Comparison of ENCODE assay signal across 8 cellular contexts in genomic region chr6:112086744-112087135, GRCh38. TPM values are rescaled to one million over a fixed set of nuclear protein-coding genes. Genes with fewer than 3 reads are reported as not detected.
DNase-seq lines count a peak whose midpoint lies in the region; ATAC-seq and TF ChIP-seq lines count a peak whose summit lies in the region.

No MANE protein-coding gene starts in this region.

- H3K27ac ChIP-seq in BLaER1, result peak overlapping the region; percentile 80

- H3K4me3 ChIP-seq in BLaER1, result peak overlapping the region; percentile 87

- H3K4me1 Mint-ChIP-seq in brain, result peaks cover 11% of the 10 kb centered on the region
- H3K4me1 Mint-ChIP-seq in stimulated activated naive CD8-positive, alpha-beta T cell treated with anti-CD3 and anti-CD28 coated beads, Interleukin-15, amount 100 ng/mL, for 72 hours, result peaks cover 9% of the 10 kb centered on the region

- no peaks in the 10 kb centered on the region for H3K27me3 ChIP-seq in BLaER1

- peaks cover 9% of the 10 kb centered on the region for H3K36me3 ChIP-seq in BLaER1

- H3K4me2 ChIP-seq in BLaER1, result peak overlapping the region; percentile 63

- peak; percentile 25 for ATAC-seq in GM18868 (IDR thresholded peaks at IDR 0.05; ENCODE audit: unreplicated experiment)
- ATAC-seq in HG03066 (IDR thresholded peaks at IDR 0.05; ENCODE audit: low read depth, unreplicated experiment), result peak; percentile 34
- peak; percentile 37 for ATAC-seq in stimulated activated naive CD8-positive, alpha-beta T cell treated with anti-CD3 and anti-CD28 coated beads, Interleukin-15, amount 100 ng/mL, for 72 hours

- no peaks in the 10 kb centered on the region for H3K27me3 Mint-ChIP-seq in brain
- no peaks in the 10 kb centered on the region for H3K27me3 Mint-ChIP-seq in stimulated activated naive CD8-positive, alpha-beta T cell treated with anti-CD3 and anti-CD28 coated beads, Interleukin-15, amount 100 ng/mL, for 72 hours

- no peak overlapping the region for H3K4me3 Mint-ChIP-seq in brain
- no peak overlapping the region for H3K4me3 Mint-ChIP-seq in stimulated activated naive CD8-positive, alpha-beta T cell treated with anti-CD3 and anti-CD28 coated beads, Interleukin-15, amount 100 ng/mL, for 72 hours

- DNase-seq in NCI-H345 treated with DMSO at 0.1 percent for 48 hours (lab: John Stamatoyannopoulos, UW; ENCODE audit: unreplicated experiment) (peak; percentile 30), inferior parietal cortex (ENCODE audit: extremely low spot score) (peak; percentile 56), posterior cingulate gyrus (no peak)
- DNase-seq in stimulated activated naive CD8-positive, alpha-beta T cell treated with anti-CD3 and anti-CD28 coated beads, Interleukin-15, amount 100 ng/mL, for 72 hours, result no peak

- intact Hi-C loops in posterior cingulate gyrus (cut with DNase I), result loop anchor here (2.0 kb wide), 1 partner anchor 76 kb away; no protein-coding TSS in a partner anchor

- peak; percentile 40 to 58 for TF ChIP-seq CTCF in brain (conservative IDR thresholded peaks at IDR 0.05)

- H3K9ac ChIP-seq in BLaER1, result peak overlapping the region; percentile 87

- no peaks in the 10 kb centered on the region for H3K9me3 ChIP-seq in BLaER1

- H4K20me1 ChIP-seq in BLaER1, result no peaks in the 10 kb centered on the region

- H3K27ac Mint-ChIP-seq in brain, result no peak overlapping the region
- H3K27ac Mint-ChIP-seq in stimulated activated naive CD8-positive, alpha-beta T cell treated with anti-CD3 and anti-CD28 coated beads, Interleukin-15, amount 100 ng/mL, for 72 hours, result no peak overlapping the region

- peaks cover 16% of the 10 kb centered on the region for H3K4me1 ChIP-seq in BLaER1

- peaks cover 23% of the 10 kb centered on the region for H3K36me3 Mint-ChIP-seq in brain

- no peaks in the 10 kb centered on the region for H3K9me3 Mint-ChIP-seq in brain
- no peaks in the 10 kb centered on the region for H3K9me3 Mint-ChIP-seq in stimulated activated naive CD8-positive, alpha-beta T cell treated with anti-CD3 and anti-CD28 coated beads, Interleukin-15, amount 100 ng/mL, for 72 hours

RNA-seq across cellular contexts. Expression of gene TUBE1, which starts 0.5 kb away (rescaled TPM):
- polyA plus RNA-seq in brain (ENCODE audit: insufficient read depth, low read depth, low replicate concordance), result 8.2 TPM

RNA-seq across cellular contexts. Expression of gene FAM229B, which starts 0.7 kb away (rescaled TPM):
- 76.5 TPM for polyA plus RNA-seq in brain (ENCODE audit: insufficient read depth, low read depth, low replicate concordance)

RNA-seq across cellular contexts. Expression of gene CCN6, which starts 32.8 kb away (rescaled TPM):
- not detected for polyA plus RNA-seq in brain (ENCODE audit: insufficient read depth, low read depth, low replicate concordance)

Comparison
In these comparisons a context has a peak if more than half of its experiments do, and no peak if none do; other contexts are left out.
1. DNase-seq: peak in NCI-H345 treated with DMSO at 0.1 percent for 48 hours (single experiment) and inferior parietal cortex (single experiment); none in stimulated activated naive CD8-positive, alpha-beta T cell treated with anti-CD3 and anti-CD28 coated beads, Interleukin-15, amount 100 ng/mL, for 72 hours (0 of 2) and posterior cingulate gyrus (0 of 10).
2. Peak in every context shown above with its lines, with median percentiles within 50 percentile points of each other: ATAC-seq.